ENCODE assay signal across 1 cellular context in the genomic region with DNA sequence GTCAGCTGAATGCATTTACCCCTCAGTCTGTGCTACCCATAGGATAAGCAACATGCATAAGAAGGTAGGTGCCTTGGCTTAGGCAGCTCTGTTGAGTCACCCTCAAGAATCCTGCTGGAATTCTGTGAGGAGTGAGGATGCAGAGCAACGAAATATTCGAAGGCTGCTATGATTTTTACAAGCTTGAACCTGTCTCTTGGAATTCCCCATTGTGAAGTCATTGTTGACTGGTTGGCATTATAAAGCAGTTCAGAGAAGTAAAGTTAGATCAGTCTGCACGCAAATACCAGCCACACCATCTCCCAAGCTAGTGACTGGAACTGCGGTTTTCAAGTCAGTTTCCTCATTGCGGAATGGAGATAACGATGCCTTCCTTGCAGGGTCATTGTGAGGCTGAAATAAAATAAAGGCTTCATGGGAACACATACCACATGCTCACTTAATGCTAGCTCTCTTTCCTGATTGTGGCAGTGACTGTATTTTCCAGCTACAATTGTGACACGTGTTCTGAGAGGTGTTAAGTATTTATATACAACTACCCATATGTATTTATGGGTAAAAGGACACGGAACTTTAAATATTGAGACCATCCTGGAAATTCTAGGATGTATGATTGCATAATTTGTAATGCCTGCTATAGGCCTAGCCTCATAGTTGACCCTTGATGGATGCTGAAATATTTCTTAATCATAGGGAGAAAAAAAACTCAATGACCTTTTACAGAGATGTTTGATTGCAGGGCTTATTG.
TF ChIP-seq lines count a peak whose summit lies in the region.

No MANE protein-coding gene starts in this region.

TF ChIP-seq in H1, 55 proteins besides CTCF, POLR2A, EP300 and RAD21:
- 0 out of 2 replicates have a peak, but pooled peaks have one; percentile 2 for TF ChIP-seq TEAD4 (IDR thresholded peaks at IDR 0.05; ENCODE audit: low read depth, low read length)
- no peak for TF ChIP-seq SP2 (IDR thresholded peaks at IDR 0.05; ENCODE audit: low read length)
